In the genomic region with DNA sequence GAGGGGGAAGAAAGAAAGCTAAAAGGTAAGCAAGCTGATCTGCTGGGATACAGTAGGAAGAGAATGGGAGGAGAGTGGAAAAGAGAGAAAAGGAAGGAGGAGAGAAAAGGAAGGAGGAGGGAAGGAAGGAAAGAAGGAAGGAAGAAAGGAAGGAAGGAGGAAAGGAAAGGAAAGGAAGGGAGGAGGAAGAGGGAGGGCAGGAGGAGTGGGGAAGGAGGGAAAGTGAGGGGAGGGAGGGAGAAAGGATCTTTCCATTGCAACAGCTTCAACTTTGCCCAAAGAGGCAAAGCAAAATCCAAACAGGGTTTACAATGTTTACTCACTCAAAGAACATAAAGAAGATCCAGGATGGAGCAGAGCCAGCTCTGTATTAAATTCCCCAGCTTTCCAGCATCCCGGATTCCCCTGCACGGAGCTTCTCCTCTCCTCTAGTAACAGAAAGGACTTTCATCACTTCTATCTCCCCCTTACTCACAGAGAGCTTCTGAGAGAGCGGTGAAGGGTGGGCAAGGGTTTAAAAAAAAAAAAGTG, we compare ENCODE assay signal across 20 cellular contexts.
"Had no signal": no experiment of that assay in that cellular context is flagged by ENCODE, and none has a peak within 500 bp of the region (broad histone marks: within the 10 kb centered on the region; RNA-seq: fewer than 3 reads in every experiment).

No MANE protein-coding gene starts in this region.

- H3K27ac ChIP-seq: epithelial cell of prostate, foreskin keratinocyte, neutrophil, pancreas, thoracic aorta had no signal

- H3K27me3 ChIP-seq: dorsolateral prefrontal cortex, neutrophil, pancreas had no signal

- ATAC-seq: activated CD8-positive, alpha-beta T cell treated with anti-CD3 and anti-CD28 coated beads for 36 hours; activated naive CD8-positive, alpha-beta T cell treated with anti-CD3 and anti-CD28 coated beads, Interleukin-2, amount 50 U/mL, for 24 hours; left lobe of liver; pancreas; stimulated activated naive CD8-positive, alpha-beta T cell treated with anti-CD3 and anti-CD28 coated beads, Interleukin-15, amount 100 ng/mL, for 72 hours had no signal

- FAIRE-seq: pancreas had no signal

- H3K4me3 ChIP-seq: dorsolateral prefrontal cortex, pancreas, thoracic aorta had no signal

- H3K4me1 ChIP-seq: foreskin keratinocyte had no signal

- H3K36me3 ChIP-seq: neutrophil, pancreas, thoracic aorta had no signal

- H3K9me3 ChIP-seq: neutrophil, pancreas, thoracic aorta had no signal

- DNase-seq: activated CD4-positive, alpha-beta T cell treated with anti-CD3 and anti-CD28 coated beads, Interleukin-2, amount 10 ng/mL, durations not matched to agents 24 days and 14 days; activated CD8-positive, alpha-beta T cell treated with anti-CD3 and anti-CD28 coated beads for 36 hours; activated naive CD4-positive, alpha-beta T cell treated with anti-CD3 and anti-CD28 coated beads, Interleukin-2, amount 10 ng/mL, durations not matched to agents 7 days and 5 days; activated naive CD8-positive, alpha-beta T cell treated with anti-CD3 and anti-CD28 coated beads, Interleukin-2, amount 50 U/mL, for 24 hours; activated T-cell treated with anti-CD3 and anti-CD28 coated beads, Interleukin-2, amount 50 U/mL, for 24 hours; anterior cingulate cortex; dorsolateral prefrontal cortex; foreskin keratinocyte; hypothalamus; islet precursor cell; mammary epithelial cell; naive B cell; pancreas; retina; stimulated activated naive CD8-positive, alpha-beta T cell treated with anti-CD3 and anti-CD28 coated beads, Interleukin-15, amount 100 ng/mL, for 72 hours; T1000 had no signal
